8 cellular contexts compared by ENCODE assay signal in the genomic region with DNA sequence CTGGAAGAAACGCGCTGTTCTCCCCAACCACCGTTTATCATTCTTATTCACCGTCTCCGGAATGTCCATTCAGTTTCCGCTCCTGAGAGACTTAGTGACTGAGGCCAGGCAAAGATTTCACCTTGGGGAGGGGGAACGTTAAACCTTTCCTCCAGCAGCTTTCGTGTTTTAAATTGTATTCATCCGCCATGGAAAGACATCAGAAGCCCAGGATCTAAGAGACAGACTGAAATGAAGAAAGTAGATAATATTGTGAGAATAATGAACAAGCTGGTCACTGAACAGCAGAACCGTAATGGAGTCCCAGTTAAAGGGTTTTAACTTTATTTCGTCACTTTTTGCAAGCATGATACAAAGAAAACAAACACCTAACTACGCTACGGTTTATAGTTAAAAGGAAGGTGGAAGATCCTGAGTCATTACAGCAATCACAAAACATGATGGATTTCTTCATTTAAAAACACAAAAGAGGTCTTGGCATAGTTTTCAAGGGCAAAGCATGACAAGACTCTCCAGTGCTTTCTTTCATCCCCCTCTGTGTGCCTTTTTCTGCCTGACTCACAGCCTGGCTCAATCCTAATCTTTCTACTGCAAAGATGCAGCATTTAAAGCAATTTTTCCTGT. TPM values are rescaled to one million over a fixed set of nuclear protein-coding genes. Genes with fewer than 3 reads are reported as not detected.
DNase-seq lines count a peak whose midpoint lies in the region; ATAC-seq and TF ChIP-seq lines count a peak whose summit lies in the region.

No MANE protein-coding gene starts in this region.

- peak overlapping the region; percentile 94 for H3K27ac Mint-ChIP-seq in Caco-2 (ENCODE audit: unreplicated experiment)

- H3K4me1 ChIP-seq in Caco-2 = peaks cover 36% of the 10 kb centered on the region
- peaks cover 13% of the 10 kb centered on the region for H3K4me1 ChIP-seq in testis

- intact Hi-C loops in Caco-2 (cut with micrococcal nuclease; ENCODE audit: unreplicated experiment) (loop anchor here (1.0 kb wide), 1 partner anchor 23 kb away; no protein-coding TSS in a partner anchor), testis (cut with DNase I; ENCODE audit: low total_unique reads) (no loop called here)

- H3K27ac ChIP-seq in testis = peak overlapping the region; percentile 93 to 98

- H3K4me3 ChIP-seq in Caco-2 (ENCODE audit: low read depth, low read length) (peak overlapping the region; percentile 56), astrocyte of the spinal cord (ENCODE audit: low read depth, low read length) (peak overlapping the region; percentile 63), testis (peak overlapping the region; percentile 83 to 84)

- H3K27me3 ChIP-seq in Caco-2 (replicated peaks; ENCODE audit: control insufficient read depth, insufficient read depth, low read length) (no peaks in the 10 kb centered on the region), testis (no peaks in the 10 kb centered on the region)

- peaks cover 26% of the 10 kb centered on the region for H3K4me1 Mint-ChIP-seq in Caco-2 (ENCODE audit: low read depth, unreplicated experiment)

- POLR2A ChIA-PET in Caco-2 (lab: Charles Lee) = interaction anchor here (0.8 to 2.0 kb wide), 7 partner anchors 11 to 1105 kb away, joined by 3 to 14 read pairs (median 4); no protein-coding TSS in a partner anchor
- POLR2A ChIA-PET in HEK293T (lab: Yijun Ruan, JAX) = interaction anchor here (0.7 to 2.8 kb wide), 13 partner anchors 8 to 408 kb away, joined by 3 to 9 read pairs (median 4); a partner anchor contains a TSS

- in situ Hi-C loops in astrocyte of the spinal cord (cut with HindIII; ENCODE audit: low sequenced_read_pairs) = no loop called here

- peak overlapping the region; percentile 89 for H3K4me3 Mint-ChIP-seq in Caco-2 (ENCODE audit: unreplicated experiment)

- H3K36me3 Mint-ChIP-seq in Caco-2 (ENCODE audit: insufficient read depth, unreplicated experiment) = peaks cover 25% of the 10 kb centered on the region

- WGBS in testis, 2 donors = 1% methylated on average over 13 of the region's 13 CpGs

- ATAC-seq in HG03460 (IDR thresholded peaks at IDR 0.05; ENCODE audit: unreplicated experiment) (peak; percentile 18), HG03342 (IDR thresholded peaks at IDR 0.05; ENCODE audit: unreplicated experiment) (no peak)

- TF ChIP-seq CTCF in Caco-2 (IDR thresholded peaks at IDR 0.05; ENCODE audit: insufficient read depth in 1 of 2, low read depth in 1 of 2, low read length in 1 of 2, severe bottlenecking in 1 of 2, unreplicated experiment in 1 of 2) = no peak
- TF ChIP-seq CTCF in astrocyte of the spinal cord (IDR thresholded peaks at IDR 0.05; ENCODE audit: low read depth, low read length) = no peak
- no peak for TF ChIP-seq CTCF in testis (IDR thresholded peaks at IDR 0.05)

- BruUV-seq in Caco-2 (replicated peaks; lab: Mats Ljungman, UMichigan) = TSS peak; percentile 80

- no peak for DNase-seq in Caco-2
- DNase-seq in astrocyte of the spinal cord (ENCODE audit: low read depth, low spot score) = no peak
- DNase-seq in kidney glomerular epithelial cell (lab: John Stamatoyannopoulos, UW) = peak; percentile 84
- no peak for DNase-seq in testis
- no peak for DNase-seq in HEK293T (ENCODE audit: extremely low spot score)
- DNase-seq in NCI-H1105 treated with DMSO at 0.1 percent for 48 hours (lab: John Stamatoyannopoulos, UW) = no peak

- H3K36me3 ChIP-seq in Caco-2 (ENCODE audit: control insufficient read depth, insufficient read depth, low read length) = no peaks in the 10 kb centered on the region
- no peaks in the 10 kb centered on the region for H3K36me3 ChIP-seq in testis (ENCODE audit: low read depth, missing control alignments)

- H3K9me3 Mint-ChIP-seq in Caco-2 (ENCODE audit: unreplicated experiment) = no peaks in the 10 kb centered on the region

- H3K27me3 Mint-ChIP-seq in Caco-2 (ENCODE audit: insufficient read depth, unreplicated experiment) = no peaks in the 10 kb centered on the region

- CTCF ChIA-PET in Caco-2 (lab: Charles Lee) = interaction anchor here (0.8 to 1.9 kb wide), 7 partner anchors 11 to 324 kb away, joined by 3 to 15 read pairs (median 4); no protein-coding TSS in a partner anchor
- CTCF ChIA-PET in HEK293T (lab: Yijun Ruan, JAX) = interaction anchor here (0.6 to 0.7 kb wide), 2 partner anchors 18 to 60 kb away, joined by 3 read pairs; no protein-coding TSS in a partner anchor

- H3K9me3 ChIP-seq in Caco-2 = no peaks in the 10 kb centered on the region
- no peaks in the 10 kb centered on the region for H3K9me3 ChIP-seq in testis

- no peak for TF ChIP-seq POLR2A in testis (IDR thresholded peaks at IDR 0.05)

TF ChIP-seq in HEK293T, 16 proteins besides CTCF, POLR2A, EP300 and RAD21:
- TF ChIP-seq SP1 (IDR thresholded peaks at IDR 0.05) (no peak), FOXM1 (IDR thresholded peaks at IDR 0.05; ENCODE audit: borderline replicate concordance) (no peak), ARNT (IDR thresholded peaks at IDR 0.05) (no peak), L3MBTL2 (conservative IDR thresholded peaks at IDR 0.05) (no peak), BHLHE40 (IDR thresholded peaks at IDR 0.05; ENCODE audit: borderline replicate concordance) (no peak), ELF4 (IDR thresholded peaks at IDR 0.05) (no peak), HDGF (IDR thresholded peaks at IDR 0.05; ENCODE audit: borderline replicate concordance) (no peak), CTBP1 (IDR thresholded peaks at IDR 0.05; ENCODE audit: borderline replicate concordance) (no peak), FOXK2 (IDR thresholded peaks at IDR 0.05) (no peak), FOXA1 (IDR thresholded peaks at IDR 0.05) (no peak), SUZ12 (IDR thresholded peaks at IDR 0.05) (no peak), NFRKB (IDR thresholded peaks at IDR 0.05) (no peak), LEF1 (IDR thresholded peaks at IDR 0.05; ENCODE audit: borderline replicate concordance) (no peak), ZNF384 (IDR thresholded peaks at IDR 0.05) (no peak), TARDBP (IDR thresholded peaks at IDR 0.05) (no peak)
- TF ChIP-seq, protein P1, sequence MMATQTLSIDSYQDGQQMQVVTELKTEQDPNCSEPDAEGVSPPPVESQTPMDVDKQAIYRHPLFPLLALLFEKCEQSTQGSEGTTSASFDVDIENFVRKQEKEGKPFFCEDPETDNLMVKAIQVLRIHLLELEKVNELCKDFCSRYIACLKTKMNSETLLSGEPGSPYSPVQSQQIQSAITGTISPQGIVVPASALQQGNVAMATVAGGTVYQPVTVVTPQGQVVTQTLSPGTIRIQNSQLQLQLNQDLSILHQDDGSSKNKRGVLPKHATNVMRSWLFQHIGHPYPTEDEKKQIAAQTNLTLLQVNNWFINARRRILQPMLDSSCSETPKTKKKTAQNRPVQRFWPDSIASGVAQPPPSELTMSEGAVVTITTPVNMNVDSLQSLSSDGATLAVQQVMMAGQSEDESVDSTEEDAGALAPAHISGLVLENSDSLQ (IDR thresholded peaks at IDR 0.05) = no peak

RNA-seq across cellular contexts. Expression of a gene that starts 0.6 kb away (rescaled TPM):
- total RNA-seq in Caco-2 (2022) (28.7 and 31.5 TPM in 2 replicates), testis (10 to 100 TPM; 22.5 to 26.5 TPM)
- 14.6 TPM for polyA plus RNA-seq in testis (ENCODE audit: insufficient read depth, low read depth, low replicate concordance)

RNA-seq across cellular contexts. Expression of a gene that starts 59.1 kb away (rescaled TPM):
- total RNA-seq in Caco-2 (2022) (0.23 and 0.42 TPM in 2 replicates), testis (10 to 100 TPM; 14.2 to 27.1 TPM)
- 17.5 TPM for polyA plus RNA-seq in testis (ENCODE audit: insufficient read depth, low read depth, low replicate concordance)

Comparison
In these comparisons a context has a peak if more than half of its experiments do, and no peak if none do; other contexts are left out.
1. RNA of a gene that starts 59.1 kb away (total RNA-seq): 14.2 to 27.1 TPM in testis; 0.23 to 0.42 TPM in Caco-2; every median in the first group is over 10 times any median in the second.
2. Peak in every context shown above with its lines, with median percentiles within 50 percentile points of each other: H3K4me3 ChIP-seq.